ENCODE assay signal across 1 cellular context in genomic region chr5:172959824-172960799, GRCh38.
TF ChIP-seq lines count a peak whose summit lies in the region.

No MANE protein-coding gene starts in this region.

TF ChIP-seq in SK-N-SH, 30 proteins besides CTCF, POLR2A, EP300 and RAD21 (continued from another document):
- TF ChIP-seq ZBTB33 (IDR thresholded peaks at IDR 0.05; ENCODE audit: borderline replicate concordance, low read depth): no peak
- no peak for TF ChIP-seq FOXM1 (IDR thresholded peaks at IDR 0.05; ENCODE audit: low read depth)
- TF ChIP-seq USF2 (IDR thresholded peaks at IDR 0.05; ENCODE audit: borderline replicate concordance, low read depth, low read length): no peak
- TF ChIP-seq CHD2 (IDR thresholded peaks at IDR 0.05; ENCODE audit: low read length, partially characterized antibody): no peak
- no peak; the same call in 1 of the 2 replicates for TF ChIP-seq MXI1 (IDR thresholded peaks at IDR 0.05; ENCODE audit: low read depth, low read length)
- TF ChIP-seq FOSL2 (IDR thresholded peaks at IDR 0.05; ENCODE audit: borderline replicate concordance, low read depth): no peak
- TF ChIP-seq YY1 (IDR thresholded peaks at IDR 0.05; ENCODE audit: low read depth): no peak
- no peak for TF ChIP-seq RCOR1 (IDR thresholded peaks at IDR 0.05; ENCODE audit: low read length)
- no peak for TF ChIP-seq FOXJ3 (CRISPR knock-in tag; IDR thresholded peaks at IDR 0.05)
- no peak for TF ChIP-seq RXRA (IDR thresholded peaks at IDR 0.05; ENCODE audit: borderline replicate concordance, low read depth)
- no peak for TF ChIP-seq MEF2A (IDR thresholded peaks at IDR 0.05; ENCODE audit: borderline replicate concordance, low read depth)
- no peak for TF ChIP-seq REST (IDR thresholded peaks at IDR 0.05; ENCODE audit: low read depth, low read length)
- no peak for TF ChIP-seq NRF1 (IDR thresholded peaks at IDR 0.05; ENCODE audit: low read depth, low read length)
